In genomic region chr2:204072443-204073324, GRCh38 we compare ENCODE assay signal across 9 cellular contexts.
DNase-seq lines count a peak whose midpoint lies in the region; ATAC-seq and TF ChIP-seq lines count a peak whose summit lies in the region.
"Had no signal": no experiment of that assay in that cellular context is flagged by ENCODE, and none has a peak within 500 bp of the region (broad histone marks: within the 10 kb centered on the region; RNA-seq: fewer than 3 reads in every experiment).

No MANE protein-coding gene starts in this region.

- CTCF ChIA-PET in HEK293T (lab: Yijun Ruan, JAX), result interaction anchor here (0.6 to 0.9 kb wide), 3 partner anchors 8 to 105 kb away, joined by 3 to 4 read pairs (median 3); no protein-coding TSS in a partner anchor

- no peak overlapping the region for H3K4me3 Mint-ChIP-seq in T-helper 17 cell
- H3K4me3 Mint-ChIP-seq: activated B cell treated with CpG ODN at 0.5 μM for 24 hours had no signal

- POLR2A ChIA-PET in HEK293T (lab: Yijun Ruan, JAX), result no interaction called here

- ATAC-seq in T-helper 17 cell (peak; percentile 68), GM18870 (IDR thresholded peaks at IDR 0.05; ENCODE audit: unreplicated experiment) (no peak), HG03135 (IDR thresholded peaks at IDR 0.05; ENCODE audit: unreplicated experiment) (no peak)
- peak; percentile 81 for ATAC-seq in stimulated activated naive CD8-positive, alpha-beta T cell treated with anti-CD3 and anti-CD28 coated beads, Interleukin-15, Interleukin-2, amounts not matched to agents 100 U/mL and 50 U/mL, for 24 hours

- peaks cover 3% of the 10 kb centered on the region for H3K4me1 Mint-ChIP-seq in T-helper 17 cell
- H3K4me1 Mint-ChIP-seq: activated B cell treated with CpG ODN at 0.5 μM for 24 hours had no signal

- H3K4me3 ChIP-seq in astrocyte of the spinal cord (ENCODE audit: low read depth, low read length), result no peak overlapping the region

- peaks cover 26% of the 10 kb centered on the region for H3K27me3 Mint-ChIP-seq in T-helper 17 cell

- H3K36me3 Mint-ChIP-seq in T-helper 17 cell (ENCODE audit: low read depth), result no peaks in the 10 kb centered on the region

- DNase-seq in GM03348 (ENCODE audit: low spot score) (peak; percentile 18), HEK293T (ENCODE audit: extremely low spot score) (peak; percentile 57), T-helper 17 cell (peak; percentile 21 to 53 (median 22)), astrocyte of the spinal cord (ENCODE audit: low read depth, low spot score) (no peak), medulla oblongata (ENCODE audit: extremely low spot score) (peak; percentile 44)
- peak; percentile 80 for DNase-seq in stimulated activated naive CD8-positive, alpha-beta T cell treated with anti-CD3 and anti-CD28 coated beads, Interleukin-15, Interleukin-2, amounts not matched to agents 100 U/mL and 50 U/mL, for 24 hours
- DNase-seq: activated B cell treated with CpG ODN at 0.5 μM for 24 hours had no signal

- in situ Hi-C loops in astrocyte of the spinal cord (cut with HindIII; ENCODE audit: low sequenced_read_pairs), result no loop called here

- H3K9me3 ChIP-seq in T-helper 17 cell (ENCODE audit: control insufficient read depth, low read length, poor library complexity, severe bottlenecking), result no peaks in the 10 kb centered on the region

- peak; percentile 36 for TF ChIP-seq CTCF in astrocyte of the spinal cord (IDR thresholded peaks at IDR 0.05; ENCODE audit: low read depth, low read length)

- H3K27ac Mint-ChIP-seq in T-helper 17 cell, result no peak overlapping the region
- H3K27ac Mint-ChIP-seq: activated B cell treated with CpG ODN at 0.5 μM for 24 hours had no signal

TF ChIP-seq in HEK293T, 16 proteins besides CTCF, POLR2A, EP300 and RAD21:
- TF ChIP-seq BHLHE40 (IDR thresholded peaks at IDR 0.05; ENCODE audit: borderline replicate concordance) (no peak), SP1 (IDR thresholded peaks at IDR 0.05) (no peak), PKNOX1 (IDR thresholded peaks at IDR 0.05) (peak; percentile 60; the same call in 1 of the 2 replicates)

Comparison
In these comparisons a context has a peak if more than half of its experiments do, and no peak if none do; other contexts are left out.
1. ATAC-seq: peak in T-helper 17 cell (single experiment) and stimulated activated naive CD8-positive, alpha-beta T cell treated with anti-CD3 and anti-CD28 coated beads, Interleukin-15, Interleukin-2, amounts not matched to agents 100 U/mL and 50 U/mL, for 24 hours (single experiment); none in GM18870 (single experiment) and HG03135 (single experiment).